ENCODE assay signal across 10 cellular contexts in genomic region chr7:1502845-1503244, GRCh38. TPM values are rescaled to one million over a fixed set of nuclear protein-coding genes. Genes with fewer than 3 reads are reported as not detected.
A peak's percentile ranks its signal among the peaks of the same experiment; 100 is the strongest.
DNase-seq lines count a peak whose midpoint lies in the region.
"Had no signal": no experiment of that assay in that cellular context is flagged by ENCODE, and none has a peak within 500 bp of the region (broad histone marks: within the 10 kb centered on the region; RNA-seq: fewer than 3 reads in every experiment).

No MANE protein-coding gene starts in this region.

- H3K27me3 ChIP-seq in stomach smooth muscle (ENCODE audit: control insufficient read depth in 1 of 2, insufficient read depth in 2 of 2, low read length in 2 of 2) = no peaks in the 10 kb centered on the region

- peak overlapping the region; percentile 84 for H3K27ac Mint-ChIP-seq in activated T-cell treated with anti-CD3 and anti-CD28 coated beads, Interleukin-2, amount 50 U/mL, for 24 hours
- peak overlapping the region; percentile 68 for H3K27ac Mint-ChIP-seq in activated T-helper 2 cell treated with anti-CD3 and anti-CD28 coated beads, Interferon-gamma antibody, Interleukin-2, Interleukin-4, amounts not matched to agents 10 μg/mL and 5 μg/mL and 100 μg/mL, durations not matched to agents 14 hours and 24 hours and 36 hours
- peak overlapping the region; percentile 9 to 84 (median 62) for H3K27ac Mint-ChIP-seq in immature natural killer cell

- intact Hi-C loops in activated T-helper 2 cell treated with anti-CD3 and anti-CD28 coated beads, Interferon-gamma antibody, Interleukin-2, Interleukin-4, amounts not matched to agents 10 μg/mL and 5 μg/mL and 100 μg/mL, durations not matched to agents 14 hours and 24 hours and 36 hours (cut with micrococcal nuclease) = no loop called here

- peak overlapping the region in 1 of 2 donors; percentile 72 for H3K9ac ChIP-seq in stomach smooth muscle (ENCODE audit: low read length in 2 of 2)

- H3K9me3 Mint-ChIP-seq in activated T-cell treated with anti-CD3 and anti-CD28 coated beads, Interleukin-2, amount 50 U/mL, for 24 hours = no peaks in the 10 kb centered on the region
- no peaks in the 10 kb centered on the region for H3K9me3 Mint-ChIP-seq in activated T-helper 2 cell treated with anti-CD3 and anti-CD28 coated beads, Interferon-gamma antibody, Interleukin-2, Interleukin-4, amounts not matched to agents 10 μg/mL and 5 μg/mL and 100 μg/mL, durations not matched to agents 14 hours and 24 hours and 36 hours
- H3K9me3 Mint-ChIP-seq in immature natural killer cell = no peaks in the 10 kb centered on the region

- H3K9me3 ChIP-seq in stomach smooth muscle (ENCODE audit: control insufficient read depth in 2 of 2, low read length in 2 of 2) = no peaks in the 10 kb centered on the region

- no peak for DNase-seq in activated T-cell treated with anti-CD3 and anti-CD28 coated beads, Interleukin-2, amount 50 U/mL, for 24 hours
- DNase-seq in activated T-cell treated with anti-CD3 and anti-CD28 coated beads for 4 hours = no peak
- no peak for DNase-seq in activated T-helper 2 cell treated with anti-CD3 and anti-CD28 coated beads, Interferon-gamma antibody, Interleukin-2, Interleukin-4, amounts not matched to agents 10 μg/mL and 5 μg/mL and 100 μg/mL, durations not matched to agents 14 hours and 24 hours and 36 hours (ENCODE audit: low spot score)
- no peak for DNase-seq in immature natural killer cell
- DNase-seq in activated CD4-positive, CD25-positive, alpha-beta regulatory T cell (lab: John Stamatoyannopoulos, UW) = no peak
- DNase-seq in SHP77 treated with DMSO at 0.1 percent for 48 hours (lab: John Stamatoyannopoulos, UW) = no peak
- DNase-seq in T-helper 9 cell = no peak
- DNase-seq: anterior cingulate cortex, NCI-H524 had no signal

- peaks cover 20% of the 10 kb centered on the region for H3K4me1 ChIP-seq in stomach smooth muscle (ENCODE audit: control insufficient read depth, insufficient read depth, low read length)

- H3K36me3 Mint-ChIP-seq in activated T-cell treated with anti-CD3 and anti-CD28 coated beads, Interleukin-2, amount 50 U/mL, for 24 hours (ENCODE audit: low read depth) = peaks cover 47% of the 10 kb centered on the region
- peaks cover 34% of the 10 kb centered on the region for H3K36me3 Mint-ChIP-seq in activated T-helper 2 cell treated with anti-CD3 and anti-CD28 coated beads, Interferon-gamma antibody, Interleukin-2, Interleukin-4, amounts not matched to agents 10 μg/mL and 5 μg/mL and 100 μg/mL, durations not matched to agents 14 hours and 24 hours and 36 hours (ENCODE audit: low read depth)
- H3K36me3 Mint-ChIP-seq in immature natural killer cell = peaks cover 3 to 10% (median 3%) of the 10 kb centered on the region in 3 donors

- peaks cover 9 to 25% of the 10 kb centered on the region in 2 donors for H3K36me3 ChIP-seq in stomach smooth muscle (ENCODE audit: control insufficient read depth in 2 of 2, insufficient read depth in 2 of 2, low read length in 2 of 2)

- H3K27ac ChIP-seq in stomach smooth muscle (ENCODE audit: low read length) = no peak overlapping the region

- H3K4me3 ChIP-seq in stomach smooth muscle (ENCODE audit: low read length in 2 of 2) = peak overlapping the region; percentile 94 to 96

- H3K4me1 Mint-ChIP-seq in activated T-cell treated with anti-CD3 and anti-CD28 coated beads, Interleukin-2, amount 50 U/mL, for 24 hours (ENCODE audit: low read depth) = peaks cover 44% of the 10 kb centered on the region
- peaks cover 31% of the 10 kb centered on the region for H3K4me1 Mint-ChIP-seq in activated T-helper 2 cell treated with anti-CD3 and anti-CD28 coated beads, Interferon-gamma antibody, Interleukin-2, Interleukin-4, amounts not matched to agents 10 μg/mL and 5 μg/mL and 100 μg/mL, durations not matched to agents 14 hours and 24 hours and 36 hours (ENCODE audit: low read depth)
- H3K4me1 Mint-ChIP-seq in immature natural killer cell = peaks cover 19 to 28% of the 10 kb centered on the region in 2 donors

- peak overlapping the region; percentile 90 for H3K4me3 Mint-ChIP-seq in activated T-cell treated with anti-CD3 and anti-CD28 coated beads, Interleukin-2, amount 50 U/mL, for 24 hours
- H3K4me3 Mint-ChIP-seq in activated T-helper 2 cell treated with anti-CD3 and anti-CD28 coated beads, Interferon-gamma antibody, Interleukin-2, Interleukin-4, amounts not matched to agents 10 μg/mL and 5 μg/mL and 100 μg/mL, durations not matched to agents 14 hours and 24 hours and 36 hours (ENCODE audit: low read depth) = peak overlapping the region; percentile 85
- peak overlapping the region; percentile 79 to 88 (median 83) for H3K4me3 Mint-ChIP-seq in immature natural killer cell

- H3K27me3 Mint-ChIP-seq in activated T-cell treated with anti-CD3 and anti-CD28 coated beads, Interleukin-2, amount 50 U/mL, for 24 hours = no peaks in the 10 kb centered on the region
- no peaks in the 10 kb centered on the region for H3K27me3 Mint-ChIP-seq in activated T-helper 2 cell treated with anti-CD3 and anti-CD28 coated beads, Interferon-gamma antibody, Interleukin-2, Interleukin-4, amounts not matched to agents 10 μg/mL and 5 μg/mL and 100 μg/mL, durations not matched to agents 14 hours and 24 hours and 36 hours (ENCODE audit: low read depth)
- peaks cover 7 to 8% (median 8%) of the 10 kb centered on the region in 3 donors for H3K27me3 Mint-ChIP-seq in immature natural killer cell (ENCODE audit: low read depth in 3 of 3)

RNA-seq across cellular contexts. Expression of gene INTS1, which starts 1.3 kb away (rescaled TPM):
- 86.7 and 91.0 TPM in 2 replicates for total RNA-seq in activated T-helper 2 cell treated with anti-CD3 and anti-CD28 coated beads, Interferon-gamma antibody, Interleukin-2, Interleukin-4, amounts not matched to agents 10 μg/mL and 5 μg/mL and 100 μg/mL, durations not matched to agents 14 hours and 24 hours and 36 hours
- 10 to 100 TPM in 2 of 3 donors, 1 to 10 TPM in 1; 5.2 to 33.6 (median 11.0) TPM for polyA plus RNA-seq in immature natural killer cell

RNA-seq across cellular contexts. Expression of gene MAFK, which starts 27.7 kb away (rescaled TPM):
- 29.6 and 30.4 TPM in 2 replicates for total RNA-seq in activated T-helper 2 cell treated with anti-CD3 and anti-CD28 coated beads, Interferon-gamma antibody, Interleukin-2, Interleukin-4, amounts not matched to agents 10 μg/mL and 5 μg/mL and 100 μg/mL, durations not matched to agents 14 hours and 24 hours and 36 hours
- polyA plus RNA-seq in immature natural killer cell = under 1 TPM; 0.06 to 0.86 (median 0.76) TPM

RNA-seq across cellular contexts. Expression of gene MICALL2, which starts 43.6 kb away (rescaled TPM):
- total RNA-seq in activated T-helper 2 cell treated with anti-CD3 and anti-CD28 coated beads, Interferon-gamma antibody, Interleukin-2, Interleukin-4, amounts not matched to agents 10 μg/mL and 5 μg/mL and 100 μg/mL, durations not matched to agents 14 hours and 24 hours and 36 hours = 2.1 TPM in 2 replicates
- under 1 TPM in 2 of 3 donors, not detected in 1; 0.10 to 0.50 TPM for polyA plus RNA-seq in immature natural killer cell

RNA-seq across cellular contexts. Expression of gene TMEM184A, which starts 53.2 kb away (rescaled TPM):
- 0.23 TPM in 1 of 2 replicates, not detected in the other for total RNA-seq in activated T-helper 2 cell treated with anti-CD3 and anti-CD28 coated beads, Interferon-gamma antibody, Interleukin-2, Interleukin-4, amounts not matched to agents 10 μg/mL and 5 μg/mL and 100 μg/mL, durations not matched to agents 14 hours and 24 hours and 36 hours
- not detected for polyA plus RNA-seq in immature natural killer cell
